In the genomic region with DNA sequence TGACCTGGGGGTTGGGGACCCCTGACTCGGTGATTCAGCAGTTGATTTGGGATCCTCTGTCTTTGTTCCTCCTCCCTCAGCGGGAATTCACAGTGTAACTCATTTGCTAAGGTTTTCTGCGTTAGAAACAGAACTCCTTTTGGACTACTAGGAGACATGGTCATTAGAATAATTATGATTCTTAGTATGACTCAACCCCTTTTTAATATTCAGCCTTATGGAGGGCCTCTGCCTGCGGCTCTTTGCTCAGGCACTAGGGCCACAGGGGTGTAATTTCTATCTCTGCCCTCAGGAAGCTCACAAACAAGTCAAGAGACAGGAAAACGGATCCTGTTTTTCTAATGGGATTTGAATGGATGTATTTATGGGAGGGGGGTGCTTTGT, we compare ENCODE assay signal across 8 cellular contexts.
A peak's percentile ranks its signal among the peaks of the same experiment; 100 is the strongest.
DNase-seq lines count a peak whose midpoint lies in the region; ATAC-seq, FAIRE-seq and TF ChIP-seq lines count a peak whose summit lies in the region.

No MANE protein-coding gene starts in this region.

- H3K9ac ChIP-seq in trophoblast cell (ENCODE audit: low read length): no peak overlapping the region

- CTCF ChIA-PET in Caco-2 (lab: Charles Lee): no interaction called here
- CTCF ChIA-PET in OCI-LY7 (lab: Charles Lee; ENCODE audit: unreplicated experiment): no interaction called here

- POLR2A ChIA-PET in Caco-2 (lab: Charles Lee): no interaction called here
- POLR2A ChIA-PET in OCI-LY7 (lab: Charles Lee): interaction anchor here (0.7 to 5.8 kb wide), 3 partner anchors 14 to 92 kb away, joined by 3 to 56 read pairs (median 4); no protein-coding TSS in a partner anchor

- no peak overlapping the region for H2AK5ac ChIP-seq in trophoblast cell (ENCODE audit: low read length)

- no peak overlapping the region for H3K14ac ChIP-seq in trophoblast cell (ENCODE audit: low read length)

- no peak overlapping the region for H3K18ac ChIP-seq in trophoblast cell (ENCODE audit: low read length)

- peaks cover 1% of the 10 kb centered on the region for H3K79me1 ChIP-seq in trophoblast cell (ENCODE audit: low read length)

- no peak overlapping the region for H2BK12ac ChIP-seq in trophoblast cell (ENCODE audit: low read length)

- H3K27me3 Mint-ChIP-seq in Caco-2 (ENCODE audit: insufficient read depth, unreplicated experiment) (no peaks in the 10 kb centered on the region), endothelial cell (ENCODE audit: unreplicated experiment) (peaks cover 22% of the 10 kb centered on the region)

- peak overlapping the region; percentile 73 for H3K4me2 ChIP-seq in OCI-LY7 (ENCODE audit: low read length)
- H3K4me2 ChIP-seq in trophoblast cell (ENCODE audit: low read length): no peak overlapping the region

- peaks cover 97% of the 10 kb centered on the region for H3K4me1 Mint-ChIP-seq in Caco-2 (ENCODE audit: low read depth, unreplicated experiment)
- peaks cover 93% of the 10 kb centered on the region for H3K4me1 Mint-ChIP-seq in endothelial cell (ENCODE audit: unreplicated experiment)

- peaks cover 100% of the 10 kb centered on the region for H3K79me2 ChIP-seq in OCI-LY7 (ENCODE audit: insufficient read depth, low read depth, low read length)
- H3K79me2 ChIP-seq in trophoblast cell (ENCODE audit: control insufficient read depth, insufficient read depth, low read length, poor library complexity): no peaks in the 10 kb centered on the region

- H4K12ac ChIP-seq in trophoblast cell (ENCODE audit: low read depth, low read length): no peak overlapping the region

- no peaks in the 10 kb centered on the region for H3K9me2 ChIP-seq in OCI-LY7 (ENCODE audit: insufficient read depth, low read length)

- H3K4me3 Mint-ChIP-seq in Caco-2 (ENCODE audit: unreplicated experiment) (peak overlapping the region; percentile 67), endothelial cell (ENCODE audit: unreplicated experiment) (no peak overlapping the region)

- no peak overlapping the region for H3K23ac ChIP-seq in trophoblast cell (ENCODE audit: low read length)

- H4K20me1 ChIP-seq in OCI-LY7 (ENCODE audit: insufficient read depth, low read length): no peaks in the 10 kb centered on the region

- H2BK120ac ChIP-seq in trophoblast cell (ENCODE audit: insufficient read depth, low read length, poor library complexity): no peak overlapping the region

- H3K9me3 Mint-ChIP-seq in Caco-2 (ENCODE audit: unreplicated experiment) (no peaks in the 10 kb centered on the region), endothelial cell (ENCODE audit: unreplicated experiment) (no peaks in the 10 kb centered on the region)

- no peak overlapping the region for H4K8ac ChIP-seq in trophoblast cell (ENCODE audit: low read depth, low read length)

- H3K36me3 ChIP-seq in Caco-2 (ENCODE audit: control insufficient read depth, insufficient read depth, low read length) (no peaks in the 10 kb centered on the region; the same call in 1 of the 2 replicates), OCI-LY7 (ENCODE audit: insufficient read depth, low read length) (no peaks in the 10 kb centered on the region), trophoblast cell (ENCODE audit: control insufficient read depth in 1 of 2, insufficient read depth in 2 of 2, low read length in 2 of 2) (no peaks in the 10 kb centered on the region)

- WGBS in trophoblast cell (ENCODE audit: extremely low coverage, insufficient coverage, insufficient read length): no CpG with 5 or more reads among the region's 5 CpGs

- H3K9me3 ChIP-seq in Caco-2: no peaks in the 10 kb centered on the region
- H3K9me3 ChIP-seq in OCI-LY7 (ENCODE audit: low read length): no peaks in the 10 kb centered on the region
- H3K9me3 ChIP-seq in trophoblast cell (ENCODE audit: insufficient read depth, low read depth, low read length): no peaks in the 10 kb centered on the region

- no peak for TF ChIP-seq CTCF in Caco-2 (IDR thresholded peaks at IDR 0.05; ENCODE audit: insufficient read depth in 1 of 2, low read depth in 1 of 2, low read length in 1 of 2, severe bottlenecking in 1 of 2, unreplicated experiment in 1 of 2)
- no peak for TF ChIP-seq CTCF in OCI-LY7 (conservative IDR thresholded peaks at IDR 0.05; ENCODE audit: low read length)
- no peak for TF ChIP-seq CTCF in endothelial cell (IDR thresholded peaks at IDR 0.05; ENCODE audit: unreplicated experiment)

- H3K27ac Mint-ChIP-seq in Caco-2 (ENCODE audit: unreplicated experiment): peak overlapping the region; percentile 99
- peak overlapping the region; percentile 74 for H3K27ac Mint-ChIP-seq in endothelial cell (ENCODE audit: unreplicated experiment)

- H3K27ac ChIP-seq in OCI-LY7 (ENCODE audit: low read depth, low read length, poor library complexity, severe bottlenecking): peak overlapping the region; percentile 37
- H3K27ac ChIP-seq in trophoblast cell (ENCODE audit: low read depth, low read length): no peak overlapping the region

- no peak overlapping the region for H3K4me3 ChIP-seq in Caco-2 (ENCODE audit: low read depth, low read length)
- H3K4me3 ChIP-seq in OCI-LY7 (ENCODE audit: low read depth, low read length, poor library complexity, severe bottlenecking): peak overlapping the region; percentile 51
- H3K4me3 ChIP-seq in trophoblast cell (ENCODE audit: low read depth, low read length): no peak overlapping the region

- no peak for DNase-seq in Caco-2
- no peak for DNase-seq in OCI-LY7 (ENCODE audit: low spot score)
- DNase-seq in endothelial cell (ENCODE audit: low spot score): no peak
- peak; percentile 13 to 38 for DNase-seq in trophoblast cell
- DNase-seq in NCI-H2227 treated with DMSO at 0.1 percent for 48 hours (lab: John Stamatoyannopoulos, UW): no peak
- no peak for DNase-seq in RCC 7860 (ENCODE audit: low spot score)
- DNase-seq in DMS79 (lab: John Stamatoyannopoulos, UW): no peak

- intact Hi-C loops in Caco-2 (cut with micrococcal nuclease; ENCODE audit: unreplicated experiment): loop anchor here (2.0 to 10.0 kb wide), 3 partner anchors 474 to 599 kb away; partner anchors contain the start of gene PSME4
- intact Hi-C loops in OCI-LY7 (cut with micrococcal nuclease; ENCODE audit: unreplicated experiment): loop anchor here (5.0 kb wide), 1 partner anchor 214 kb away; no protein-coding TSS in a partner anchor

- H2AFZ ChIP-seq in OCI-LY7 (ENCODE audit: low read length): no peak overlapping the region
- no peak overlapping the region for H2AFZ ChIP-seq in trophoblast cell (ENCODE audit: insufficient read depth, low read length, poor library complexity)

- H3K27me3 ChIP-seq in Caco-2 (replicated peaks; ENCODE audit: control insufficient read depth, insufficient read depth, low read length) (no peaks in the 10 kb centered on the region), trophoblast cell (ENCODE audit: insufficient read depth, low read length) (no peaks in the 10 kb centered on the region)

- H2BK5ac ChIP-seq in trophoblast cell (ENCODE audit: low read depth, low read length, poor library complexity): no peak overlapping the region

- peaks cover 87% of the 10 kb centered on the region for H3K36me3 Mint-ChIP-seq in Caco-2 (ENCODE audit: insufficient read depth, unreplicated experiment)
- peaks cover 38% of the 10 kb centered on the region for H3K36me3 Mint-ChIP-seq in endothelial cell (ENCODE audit: low read depth, unreplicated experiment)

- BruUV-seq in Caco-2 (replicated peaks; lab: Mats Ljungman, UMichigan) (TSS peak; percentile 78), OCI-LY7 (replicated peaks; lab: Mats Ljungman, UMichigan) (no TSS peak)

- no peak for FAIRE-seq in RCC 7860 (lab: Jason Lieb, UNC)

- H3K4ac ChIP-seq in trophoblast cell (ENCODE audit: low read depth, low read length): no peak overlapping the region

- ATAC-seq in GM21717 (IDR thresholded peaks at IDR 0.05; ENCODE audit: unreplicated experiment): no peak

- H4K91ac ChIP-seq in trophoblast cell (ENCODE audit: low read depth, low read length): no peak overlapping the region

- H3K4me1 ChIP-seq in Caco-2: peaks cover 95% of the 10 kb centered on the region
- peaks cover 95% of the 10 kb centered on the region for H3K4me1 ChIP-seq in OCI-LY7 (ENCODE audit: insufficient read depth, low read length, poor library complexity, severe bottlenecking)
- H3K4me1 ChIP-seq in trophoblast cell (ENCODE audit: control insufficient read depth in 1 of 2, insufficient read depth in 2 of 2, low read length in 2 of 2): peaks cover 15 to 22% of the 10 kb centered on the region in 2 experiments

Comparison
In these comparisons a context has a peak if more than half of its experiments do, and no peak if none do; other contexts are left out.
1. DNase-seq: peak in trophoblast cell (2 of 2); none in Caco-2 (0 of 2), OCI-LY7 (single experiment), endothelial cell (single experiment), NCI-H2227 treated with DMSO at 0.1 percent for 48 hours (single experiment), RCC 7860 (single experiment) and DMS79 (single experiment).